19 cellular contexts compared by ENCODE assay signal in genomic region chr7:1698221-1698620, GRCh38. TPM values are rescaled to one million over a fixed set of nuclear protein-coding genes. Genes with fewer than 3 reads are reported as not detected.
"Had no signal": no experiment of that assay in that cellular context is flagged by ENCODE, and none has a peak within 500 bp of the region (broad histone marks: within the 10 kb centered on the region; RNA-seq: fewer than 3 reads in every experiment).

No MANE protein-coding gene starts in this region.

- H3K36me3 ChIP-seq: gastroesophageal sphincter, neutrophil, prostate gland, sigmoid colon, upper lobe of right lung had no signal

- H3K36me3 Mint-ChIP-seq: activated naive CD4-positive, alpha-beta T cell treated with anti-CD3 and anti-CD28 coated beads, Interleukin-2, amount 10 ng/mL, durations not matched to agents 7 days and 5 days; naive B cell had no signal

- H3K27ac ChIP-seq: coronary artery, epithelial cell of prostate, gastroesophageal sphincter, hepatocyte, neutrophil, prostate gland, sigmoid colon, upper lobe of right lung had no signal

- H3K4me3 ChIP-seq: coronary artery, gastroesophageal sphincter, hepatocyte, lung, prostate gland, sigmoid colon, upper lobe of right lung had no signal

- ATAC-seq: activated CD4-positive, alpha-beta T cell treated with anti-CD3 and anti-CD28 coated beads for 36 hours; activated CD8-positive, alpha-beta T cell treated with anti-CD3 and anti-CD28 coated beads, Interleukin-2, amount 10 ng/mL, durations not matched to agents 7 days and 5 days; gastroesophageal sphincter; upper lobe of right lung had no signal

- H3K4me3 Mint-ChIP-seq: activated CD4-positive, alpha-beta T cell treated with anti-CD3 and anti-CD28 coated beads for 36 hours; activated CD8-positive, alpha-beta T cell treated with anti-CD3 and anti-CD28 coated beads, Interleukin-2, amount 10 ng/mL, durations not matched to agents 7 days and 5 days; activated naive CD4-positive, alpha-beta T cell treated with anti-CD3 and anti-CD28 coated beads, Interleukin-2, amount 10 ng/mL, durations not matched to agents 7 days and 5 days; stimulated activated naive CD8-positive, alpha-beta T cell treated with anti-CD3 and anti-CD28 coated beads, Interleukin-15, Interleukin-2, amounts not matched to agents 100 ng/mL and 50 ng/mL, for 24 hours had no signal

- H3K27me3 ChIP-seq: hepatocyte had no signal

- H3K27ac Mint-ChIP-seq: activated CD4-positive, alpha-beta T cell treated with anti-CD3 and anti-CD28 coated beads for 36 hours; activated naive CD4-positive, alpha-beta T cell treated with anti-CD3 and anti-CD28 coated beads, Interleukin-2, amount 10 ng/mL, durations not matched to agents 7 days and 5 days; activated T-helper 2 cell treated with anti-CD3 and anti-CD28 coated beads, Interferon-gamma antibody, Interleukin-2, Interleukin-4, amounts not matched to agents 10 μg/mL and 5 μg/mL and 100 μg/mL, durations not matched to agents 14 hours and 24 hours and 36 hours; naive B cell; stimulated activated naive CD8-positive, alpha-beta T cell treated with anti-CD3 and anti-CD28 coated beads, Interleukin-15, Interleukin-2, amounts not matched to agents 100 ng/mL and 50 ng/mL, for 24 hours had no signal

- DNase-seq: activated CD4-positive, alpha-beta T cell treated with anti-CD3 and anti-CD28 coated beads for 36 hours; activated CD8-positive, alpha-beta T cell treated with anti-CD3 and anti-CD28 coated beads, Interleukin-2, amount 10 ng/mL, durations not matched to agents 7 days and 5 days; caudate nucleus; effector memory CD4-positive, alpha-beta T cell; naive B cell; sigmoid colon; stimulated activated CD4-positive, alpha-beta T cell treated with anti-CD3 and anti-CD28 coated beads, Interleukin-4, amount 100 ng/mL, for 1 hour; stimulated activated CD8-positive, alpha-beta memory T cell treated with anti-CD3 and anti-CD28 coated beads, Interleukin-4, amount 100 ng/mL, for 48 hours had no signal

- H3K4me1 ChIP-seq: gastroesophageal sphincter, prostate gland, sigmoid colon, upper lobe of right lung had no signal

- H3K4me1 Mint-ChIP-seq: activated CD4-positive, alpha-beta T cell treated with anti-CD3 and anti-CD28 coated beads for 36 hours; naive B cell had no signal

- H3K9me3 ChIP-seq: neutrophil, prostate gland had no signal

RNA-seq across cellular contexts. Expression of gene ELFN1, which starts 28.1 kb away (rescaled TPM):
- total RNA-seq: activated CD8-positive, alpha-beta T cell treated with anti-CD3 and anti-CD28 coated beads, Interleukin-2, amount 10 ng/mL, durations not matched to agents 7 days and 5 days; activated T-helper 2 cell treated with anti-CD3 and anti-CD28 coated beads, Interferon-gamma antibody, Interleukin-2, Interleukin-4, amounts not matched to agents 10 μg/mL and 5 μg/mL and 100 μg/mL, durations not matched to agents 14 hours and 24 hours and 36 hours had no signal
